ENCODE assay signal across 8 cellular contexts in genomic region chr12:56839489-56840442, GRCh38.
DNase-seq lines count a peak whose midpoint lies in the region; ATAC-seq, FAIRE-seq and TF ChIP-seq lines count a peak whose summit lies in the region.

No MANE protein-coding gene starts in this region.

- in situ Hi-C loops in HepG2 (cut with HindIII; ENCODE audit: extremely low pct_ligation_motif_present, low pct_unique_long_range_greater_than_20kb) = loop anchor here (5.0 kb wide), 1 partner anchor 148 kb away; no protein-coding TSS in a partner anchor

- H3K9ac ChIP-seq in PC-3 (ENCODE audit: low read length) (no peak overlapping the region), HepG2 (ENCODE audit: insufficient read depth, low read depth, low read length) (no peak overlapping the region)

- peak; percentile 32 for DNase-seq in AG20443 (ENCODE audit: low spot score)
- no peak for DNase-seq in GM19239 (ENCODE audit: insufficient read length, low spot score)
- peak; percentile 60 for DNase-seq in PC-3
- DNase-seq in breast epithelium (ENCODE audit: low spot score in 2 of 2) = no peak
- DNase-seq in HepG2 (ENCODE audit: low spot score) = peak; percentile 41
- peak; percentile 29 for DNase-seq in stomach
- DNase-seq in NK-92 treated with Interleukin-12 subunit alpha and Interleukin-12 subunit beta, amount 100 ng/mL, for 24 hours (lab: John Stamatoyannopoulos, UW) = no peak

- peak; percentile 75 for TF ChIP-seq CTCF in PC-3 (conservative IDR thresholded peaks at IDR 0.05; ENCODE audit: low read depth, low read length)
- peak in 2 of 3 donors; percentile 27 to 29 for TF ChIP-seq CTCF in breast epithelium (IDR thresholded peaks at IDR 0.05)
- peak; percentile 90 for TF ChIP-seq CTCF in HepG2 (CRISPR knock-in tag; IDR thresholded peaks at IDR 0.05)
- peak in 2 of 7 experiments; percentile 12 to 27 for TF ChIP-seq CTCF in stomach (IDR thresholded peaks at IDR 0.05)

- ATAC-seq in PC-3 = peak; percentile 54; the same call in 1 of the 2 replicates
- peak; percentile 86 for ATAC-seq in HepG2
- ATAC-seq in GM19452 (IDR thresholded peaks at IDR 0.05; ENCODE audit: unreplicated experiment) = no peak

- H2AFZ ChIP-seq in PC-3 (ENCODE audit: low read length) (no peak overlapping the region), HepG2 (ENCODE audit: low read length) (no peak overlapping the region)

- no peaks in the 10 kb centered on the region for H3K9me3 ChIP-seq in PC-3 (ENCODE audit: low read length)
- H3K9me3 ChIP-seq in breast epithelium = no peaks in the 10 kb centered on the region
- H3K9me3 ChIP-seq in HepG2 (ENCODE audit: low read length) = no peaks in the 10 kb centered on the region
- no peaks in the 10 kb centered on the region for H3K9me3 ChIP-seq in stomach

- H3K4me2 ChIP-seq in PC-3 (ENCODE audit: low read length) (no peak overlapping the region), HepG2 (ENCODE audit: low read depth, low read length) (no peak overlapping the region)

- H3K27me3 ChIP-seq in PC-3 (ENCODE audit: low read length) (no peaks in the 10 kb centered on the region), breast epithelium (no peaks in the 10 kb centered on the region), HepG2 (ENCODE audit: control insufficient read depth in 1 of 2, insufficient read depth in 2 of 2, low read length in 2 of 2) (peaks cover 0 to 4% of the 10 kb centered on the region in 2 experiments; a peak in 2 of 5 replicates), stomach (no peaks in the 10 kb centered on the region)

- WGBS in HepG2 (ENCODE audit: low lambda C conversion rate) = 0% methylated on average over 2 of the region's 2 CpGs
- WGBS in stomach, 5 donors = 52 to 69% (median 54%) methylated on average over 1 to 2 of the region's 2 CpGs

- no peak overlapping the region for H3K4me3 ChIP-seq in PC-3 (ENCODE audit: low read length)
- no peak overlapping the region for H3K4me3 ChIP-seq in breast epithelium
- H3K4me3 ChIP-seq in HepG2 (replicated peaks in 1 of 3; ENCODE audit: insufficient read depth in 1 of 3, low read depth in 2 of 3, low read length in 3 of 3) = no peak overlapping the region
- no peak overlapping the region for H3K4me3 ChIP-seq in stomach

- no peak overlapping the region for H3K27ac ChIP-seq in PC-3 (ENCODE audit: low read length)
- H3K27ac ChIP-seq in breast epithelium = no peak overlapping the region
- no peak overlapping the region for H3K27ac ChIP-seq in HepG2 (ENCODE audit: extremely low read length, insufficient read depth, low read length)
- H3K27ac ChIP-seq in stomach = no peak overlapping the region

- POLR2A ChIA-PET in PC-3 (lab: Charles Lee; ENCODE audit: unreplicated experiment) (no interaction called here), HepG2 (lab: Yijun Ruan, JAX) (interaction anchor here (0.8 kb wide), 1 partner anchor 149 kb away, joined by 3 read pairs; no protein-coding TSS in a partner anchor)

- FAIRE-seq in GM19239 (lab: Jason Lieb, UNC) (peak; percentile 54), HepG2 (lab: Jason Lieb, UNC) (peak; percentile 83)

- H3K36me3 ChIP-seq in PC-3 (ENCODE audit: low read depth, low read length) (no peaks in the 10 kb centered on the region), breast epithelium (no peaks in the 10 kb centered on the region), HepG2 (replicated peaks in 1 of 2; ENCODE audit: control insufficient read depth in 1 of 2, insufficient read depth in 2 of 2, low read length in 2 of 2) (no peaks in the 10 kb centered on the region), stomach (no peaks in the 10 kb centered on the region)

- TF ChIP-seq EP300 in HepG2 (IDR thresholded peaks at IDR 0.05; ENCODE audit: low read depth in 2 of 2, low read length in 2 of 2) (no peak), HepG2 (CRISPR knock-in tag; IDR thresholded peaks at IDR 0.05; ENCODE audit: borderline replicate concordance) (no peak), stomach (IDR thresholded peaks at IDR 0.05) (no peak)

- H3K4me1 ChIP-seq in PC-3 (ENCODE audit: insufficient read depth, low read length) = no peaks in the 10 kb centered on the region
- peaks cover 0 to 4% of the 10 kb centered on the region in 2 donors for H3K4me1 ChIP-seq in breast epithelium
- peaks cover 14% of the 10 kb centered on the region; the same call in 1 of the 2 replicates for H3K4me1 ChIP-seq in HepG2 (ENCODE audit: insufficient read depth, low read length)
- peaks cover 0 to 8% (median 2%) of the 10 kb centered on the region in 4 donors for H3K4me1 ChIP-seq in stomach

- CTCF ChIA-PET in PC-3 (lab: Charles Lee) (interaction anchor here (1.1 kb wide), 1 partner anchor 146 kb away, joined by 4 read pairs; no protein-coding TSS in a partner anchor), HepG2 (lab: Yijun Ruan, JAX; ENCODE audit: low intra/inter-chr PET ratio, low total read pairs) (interaction anchor here (1.3 to 4.4 kb wide), 3 partner anchors 82 to 161 kb away, joined by 4 to 37 read pairs (median 11); no protein-coding TSS in a partner anchor)

- H4K20me1 ChIP-seq in PC-3 (ENCODE audit: low read length) = no peaks in the 10 kb centered on the region
- no peaks in the 10 kb centered on the region for H4K20me1 ChIP-seq in HepG2 (ENCODE audit: insufficient read depth, low read length)

- TF ChIP-seq RAD21 in HepG2 (CRISPR knock-in tag; IDR thresholded peaks at IDR 0.05) = peak; percentile 89

- no peaks in the 10 kb centered on the region for H3K9me2 ChIP-seq in PC-3 (replicated peaks; ENCODE audit: low read length)

- H3K79me2 ChIP-seq in PC-3 (ENCODE audit: low read length) = no peaks in the 10 kb centered on the region
- no peaks in the 10 kb centered on the region for H3K79me2 ChIP-seq in HepG2 (ENCODE audit: insufficient read depth, low read length)

- no peaks in the 10 kb centered on the region for H3F3A ChIP-seq in PC-3 (ENCODE audit: low read length, unreplicated experiment)

- intact Hi-C loops in PC-3 (cut with micrococcal nuclease) = loop anchor here (1.0 kb wide), 1 partner anchor 148 kb away; no protein-coding TSS in a partner anchor
- intact Hi-C loops in breast epithelium (cut with DNase I; ENCODE audit: low total_unique reads) = loop anchor here (5.0 kb wide), 1 partner anchor 307 kb away; no protein-coding TSS in a partner anchor
- intact Hi-C loops in HepG2 (cut with micrococcal nuclease; ENCODE audit: unreplicated experiment) = loop anchor here (1.0 kb wide), 1 partner anchor 148 kb away; no protein-coding TSS in a partner anchor
- intact Hi-C loops in stomach (cut with DNase I; ENCODE audit: low total_unique reads) = no loop called here

- no TSS peak for BruUV-seq in PC-3 (replicated peaks; lab: Mats Ljungman, UMichigan)
- no TSS peak for BruUV-seq in HepG2 (replicated peaks; lab: Mats Ljungman, UMichigan)

- TF ChIP-seq POLR2A in breast epithelium (IDR thresholded peaks at IDR 0.05) (no peak), HepG2 (IDR thresholded peaks at IDR 0.05; ENCODE audit: insufficient read depth in 1 of 2, low read depth in 2 of 2, low read length in 2 of 2) (no peak), stomach (IDR thresholded peaks at IDR 0.05) (no peak)

TF ChIP-seq in HepG2, 621 proteins besides CTCF, POLR2A, EP300 and RAD21 (continues in another document):
- TF ChIP-seq BRCA1 (CRISPR knock-in tag; IDR thresholded peaks at IDR 0.05) (no peak), ZNF552 (CRISPR knock-in tag; IDR thresholded peaks at IDR 0.05; ENCODE audit: borderline replicate concordance) (no peak), SP2 (CRISPR knock-in tag; IDR thresholded peaks at IDR 0.05) (no peak), FOSL2 (CRISPR knock-in tag; IDR thresholded peaks at IDR 0.05) (peak; percentile 42), ZNF136 (CRISPR knock-in tag; IDR thresholded peaks at IDR 0.05; ENCODE audit: low read depth) (no peak), TERF1 (CRISPR knock-in tag; IDR thresholded peaks at IDR 0.05) (no peak), ZNF782 (CRISPR knock-in tag; IDR thresholded peaks at IDR 0.05; ENCODE audit: borderline replicate concordance) (no peak), ZNF574 (CRISPR knock-in tag; IDR thresholded peaks at IDR 0.05) (peak; percentile 32; the same call in 1 of the 2 replicates), ZNF317 (CRISPR knock-in tag; IDR thresholded peaks at IDR 0.05) (no peak), ZMYM4 (CRISPR knock-in tag; IDR thresholded peaks at IDR 0.05) (0 out of 2 replicates have a peak, but pooled peaks have one; percentile 35), ZBTB7A (CRISPR knock-in tag; IDR thresholded peaks at IDR 0.05) (no peak), CCAR2 (optimal IDR thresholded peaks at IDR 0.05; ENCODE audit: low read depth, low read length) (no peak), ZNF775 (CRISPR knock-in tag; IDR thresholded peaks at IDR 0.05; ENCODE audit: borderline replicate concordance) (no peak), STAG1 (CRISPR knock-in tag; IDR thresholded peaks at IDR 0.05) (peak; percentile 96), SMC3 (IDR thresholded peaks at IDR 0.05; ENCODE audit: low read length) (peak; percentile 97), ZFP90 (CRISPR knock-in tag; IDR thresholded peaks at IDR 0.05; ENCODE audit: borderline replicate concordance) (no peak)

Comparison
In these comparisons a context has a peak if more than half of its experiments do, and no peak if none do; other contexts are left out.
1. DNase-seq: peak in AG20443 (single experiment), PC-3 (single experiment), HepG2 (single experiment) and stomach (single experiment); none in GM19239 (single experiment), breast epithelium (0 of 2) and NK-92 treated with Interleukin-12 subunit alpha and Interleukin-12 subunit beta, amount 100 ng/mL, for 24 hours (single experiment).